9 cellular contexts compared by ENCODE assay signal in genomic region chr1:207869859-207870258, GRCh38. TPM values are rescaled to one million over a fixed set of nuclear protein-coding genes. Genes with fewer than 3 reads are reported as not detected.
A peak's percentile ranks its signal among the peaks of the same experiment; 100 is the strongest.
DNase-seq lines count a peak whose midpoint lies in the region; ATAC-seq and TF ChIP-seq lines count a peak whose summit lies in the region.
"Had no signal": no experiment of that assay in that cellular context is flagged by ENCODE, and none has a peak within 500 bp of the region (broad histone marks: within the 10 kb centered on the region; RNA-seq: fewer than 3 reads in every experiment).

No MANE protein-coding gene starts in this region.

- peaks cover 17% of the 10 kb centered on the region for H3K4me1 ChIP-seq in hepatocyte (ENCODE audit: insufficient read depth)

- WGBS in hepatocyte (ENCODE audit: low lambda C conversion rate, missing lambda C conversion rate), result 68% methylated on average over 6 of the region's 6 CpGs

- no peaks in the 10 kb centered on the region for H3K9me2 ChIP-seq in hepatocyte (replicated peaks; ENCODE audit: insufficient read depth)

- no peak overlapping the region for H2AFZ ChIP-seq in hepatocyte

- H3K4me3 Mint-ChIP-seq in activated CD4-positive, alpha-beta T cell treated with anti-CD3 and anti-CD28 coated beads for 36 hours, result peak overlapping the region; percentile 76
- peak overlapping the region; percentile 80 for H3K4me3 Mint-ChIP-seq in activated CD4-positive, alpha-beta memory T cell treated with anti-CD3 and anti-CD28 coated beads, Interleukin-2, amount 10 ng/mL, durations not matched to agents 7 days and 5 days
- peak overlapping the region; percentile 89 for H3K4me3 Mint-ChIP-seq in stimulated activated effector memory CD8-positive, alpha-beta T cell treated with anti-CD3 and anti-CD28 coated beads, Interleukin-12 subunit alpha, Interleukin-12 subunit beta, amount 100 ng/mL, for 72 hours

- H3K4me1 Mint-ChIP-seq in activated CD4-positive, alpha-beta T cell treated with anti-CD3 and anti-CD28 coated beads for 36 hours, result peaks cover 79% of the 10 kb centered on the region
- H3K4me1 Mint-ChIP-seq in activated CD4-positive, alpha-beta memory T cell treated with anti-CD3 and anti-CD28 coated beads, Interleukin-2, amount 10 ng/mL, durations not matched to agents 7 days and 5 days, result peaks cover 82% of the 10 kb centered on the region
- peaks cover 78% of the 10 kb centered on the region for H3K4me1 Mint-ChIP-seq in stimulated activated effector memory CD8-positive, alpha-beta T cell treated with anti-CD3 and anti-CD28 coated beads, Interleukin-12 subunit alpha, Interleukin-12 subunit beta, amount 100 ng/mL, for 72 hours

- no peaks in the 10 kb centered on the region for H3K9me3 Mint-ChIP-seq in activated CD4-positive, alpha-beta T cell treated with anti-CD3 and anti-CD28 coated beads for 36 hours (ENCODE audit: low read depth)
- H3K9me3 Mint-ChIP-seq in activated CD4-positive, alpha-beta memory T cell treated with anti-CD3 and anti-CD28 coated beads, Interleukin-2, amount 10 ng/mL, durations not matched to agents 7 days and 5 days, result no peaks in the 10 kb centered on the region
- H3K9me3 Mint-ChIP-seq in stimulated activated effector memory CD8-positive, alpha-beta T cell treated with anti-CD3 and anti-CD28 coated beads, Interleukin-12 subunit alpha, Interleukin-12 subunit beta, amount 100 ng/mL, for 72 hours, result no peaks in the 10 kb centered on the region

- no peaks in the 10 kb centered on the region for H3K9me3 ChIP-seq in hepatocyte (ENCODE audit: low read depth)
- H3K9me3 ChIP-seq: A549 had no signal

- peak overlapping the region; percentile 94 for H3K27ac Mint-ChIP-seq in activated CD4-positive, alpha-beta T cell treated with anti-CD3 and anti-CD28 coated beads for 36 hours
- H3K27ac Mint-ChIP-seq in activated CD4-positive, alpha-beta memory T cell treated with anti-CD3 and anti-CD28 coated beads, Interleukin-2, amount 10 ng/mL, durations not matched to agents 7 days and 5 days, result peak overlapping the region; percentile 44
- peak overlapping the region; percentile 71 for H3K27ac Mint-ChIP-seq in stimulated activated effector memory CD8-positive, alpha-beta T cell treated with anti-CD3 and anti-CD28 coated beads, Interleukin-12 subunit alpha, Interleukin-12 subunit beta, amount 100 ng/mL, for 72 hours

- no peak for TF ChIP-seq CTCF in hepatocyte (IDR thresholded peaks at IDR 0.05; ENCODE audit: poor library complexity)

- POLR2A ChIA-PET in activated CD4-positive, alpha-beta T cell treated with anti-CD3 and anti-CD28 coated beads for 36 hours (lab: Charles Lee), result interaction anchor here (0.6 kb wide), 1 partner anchor 12 kb away, joined by 3 read pairs; no protein-coding TSS in a partner anchor
- POLR2A ChIA-PET in activated CD4-positive, alpha-beta memory T cell treated with anti-CD3 and anti-CD28 coated beads, Interleukin-2, amount 10 ng/mL, durations not matched to agents 7 days and 5 days (lab: Charles Lee), result interaction anchor here (1.4 to 10.6 kb wide), 6 partner anchors 14 to 118 kb away, joined by 5 to 163 read pairs (median 12); partner anchors contain the start of gene CD46

- H3K4me2 ChIP-seq in hepatocyte, result peak overlapping the region; percentile 91

- DNase-seq in activated CD4-positive, alpha-beta T cell treated with anti-CD3 and anti-CD28 coated beads for 36 hours, result no peak
- no peak for DNase-seq in activated CD4-positive, alpha-beta T cell treated with anti-CD3 and anti-CD28 coated beads, Interleukin-2, amount 50 U/mL, for 48 hours
- no peak for DNase-seq in activated CD4-positive, alpha-beta memory T cell treated with anti-CD3 and anti-CD28 coated beads, Interleukin-2, amount 10 ng/mL, durations not matched to agents 7 days and 5 days
- DNase-seq in hepatocyte (ENCODE audit: low spot score) (peak; percentile 44), HuH-7 (ENCODE audit: low spot score) (no peak)
- no peak for DNase-seq in stimulated activated effector memory CD8-positive, alpha-beta T cell treated with anti-CD3 and anti-CD28 coated beads, Interleukin-12 subunit alpha, Interleukin-12 subunit beta, amount 100 ng/mL, for 72 hours (ENCODE audit: low spot score in 2 of 2)

- no peak overlapping the region for H3K4me3 ChIP-seq in hepatocyte

- intact Hi-C loops in activated CD4-positive, alpha-beta T cell treated with anti-CD3 and anti-CD28 coated beads for 36 hours (cut with DNase I, micrococcal nuclease), result loop anchor here (1.0 to 10.0 kb wide), 8 partner anchors 13 to 1957 kb away; partner anchors contain the start of genes CD46 (in 1 of the 2), PFKFB2 (in 1 of the 2), TRAF3IP3 (in 1 of the 2) and UTP25 (in 1 of the 2)

- H3K27me3 Mint-ChIP-seq in activated CD4-positive, alpha-beta T cell treated with anti-CD3 and anti-CD28 coated beads for 36 hours, result no peaks in the 10 kb centered on the region
- no peaks in the 10 kb centered on the region for H3K27me3 Mint-ChIP-seq in activated CD4-positive, alpha-beta memory T cell treated with anti-CD3 and anti-CD28 coated beads, Interleukin-2, amount 10 ng/mL, durations not matched to agents 7 days and 5 days

- H3K36me3 ChIP-seq in hepatocyte (replicated peaks; ENCODE audit: insufficient read depth, low read depth), result no peaks in the 10 kb centered on the region

- no peak for ATAC-seq in activated CD4-positive, alpha-beta T cell treated with anti-CD3 and anti-CD28 coated beads for 36 hours
- ATAC-seq in stimulated activated effector memory CD8-positive, alpha-beta T cell treated with anti-CD3 and anti-CD28 coated beads, Interleukin-12 subunit alpha, Interleukin-12 subunit beta, amount 100 ng/mL, for 72 hours, result no peak
- ATAC-seq in HG02642 (IDR thresholded peaks at IDR 0.05; ENCODE audit: poor library complexity, unreplicated experiment) (no peak), HG03457 (IDR thresholded peaks at IDR 0.05; ENCODE audit: unreplicated experiment) (no peak)

- no peaks in the 10 kb centered on the region for H3K27me3 ChIP-seq in hepatocyte

- peaks cover 25% of the 10 kb centered on the region for H3K36me3 Mint-ChIP-seq in activated CD4-positive, alpha-beta T cell treated with anti-CD3 and anti-CD28 coated beads for 36 hours (ENCODE audit: low read depth)
- H3K36me3 Mint-ChIP-seq in activated CD4-positive, alpha-beta memory T cell treated with anti-CD3 and anti-CD28 coated beads, Interleukin-2, amount 10 ng/mL, durations not matched to agents 7 days and 5 days (ENCODE audit: low read depth), result peaks cover 31% of the 10 kb centered on the region
- H3K36me3 Mint-ChIP-seq in stimulated activated effector memory CD8-positive, alpha-beta T cell treated with anti-CD3 and anti-CD28 coated beads, Interleukin-12 subunit alpha, Interleukin-12 subunit beta, amount 100 ng/mL, for 72 hours, result peaks cover 10% of the 10 kb centered on the region

- no peaks in the 10 kb centered on the region for H3K79me2 ChIP-seq in hepatocyte

- CTCF ChIA-PET in activated CD4-positive, alpha-beta T cell treated with anti-CD3 and anti-CD28 coated beads for 36 hours (lab: Charles Lee), result interaction anchor here (0.6 to 17.2 kb wide), 10 partner anchors 15 to 93 kb away, joined by 3 to 297 read pairs (median 7); partner anchors contain the start of gene CD34
- CTCF ChIA-PET in activated CD4-positive, alpha-beta memory T cell treated with anti-CD3 and anti-CD28 coated beads, Interleukin-2, amount 10 ng/mL, durations not matched to agents 7 days and 5 days (lab: Charles Lee), result interaction anchor here (1.0 to 17.2 kb wide), 13 partner anchors 10 to 117 kb away, joined by 3 to 423 read pairs (median 14); no protein-coding TSS in a partner anchor

- peak overlapping the region; percentile 73 for H3K27ac ChIP-seq in hepatocyte

- H4K20me1 ChIP-seq in hepatocyte (ENCODE audit: insufficient read depth, poor library complexity, severe bottlenecking), result no peaks in the 10 kb centered on the region

RNA-seq across cellular contexts. Expression of gene CD34, which starts 41.1 kb away (rescaled TPM):
- under 1 TPM; 0.02 to 0.04 TPM for total RNA-seq in activated CD4-positive, alpha-beta T cell treated with anti-CD3 and anti-CD28 coated beads for 36 hours
- total RNA-seq in activated CD4-positive, alpha-beta memory T cell treated with anti-CD3 and anti-CD28 coated beads, Interleukin-2, amount 10 ng/mL, durations not matched to agents 7 days and 5 days, result under 1 TPM; 0.03 to 0.05 TPM
- total RNA-seq in hepatocyte, result 0.90 and 2.4 TPM in 2 replicates
- polyA plus RNA-seq in hepatocyte, result 1.3 and 2.4 TPM in 2 replicates

Comparison
In these comparisons a context has a peak if more than half of its experiments do, and no peak if none do; other contexts are left out.
1. H3K27ac Mint-ChIP-seq: peak in every context shown above with its lines; median percentile 94 in activated CD4-positive, alpha-beta T cell treated with anti-CD3 and anti-CD28 coated beads for 36 hours; 71 in stimulated activated effector memory CD8-positive, alpha-beta T cell treated with anti-CD3 and anti-CD28 coated beads, Interleukin-12 subunit alpha, Interleukin-12 subunit beta, amount 100 ng/mL, for 72 hours; 44 in activated CD4-positive, alpha-beta memory T cell treated with anti-CD3 and anti-CD28 coated beads, Interleukin-2, amount 10 ng/mL, durations not matched to agents 7 days and 5 days.